Comparison of ENCODE assay signal across 8 cellular contexts in the genomic region with DNA sequence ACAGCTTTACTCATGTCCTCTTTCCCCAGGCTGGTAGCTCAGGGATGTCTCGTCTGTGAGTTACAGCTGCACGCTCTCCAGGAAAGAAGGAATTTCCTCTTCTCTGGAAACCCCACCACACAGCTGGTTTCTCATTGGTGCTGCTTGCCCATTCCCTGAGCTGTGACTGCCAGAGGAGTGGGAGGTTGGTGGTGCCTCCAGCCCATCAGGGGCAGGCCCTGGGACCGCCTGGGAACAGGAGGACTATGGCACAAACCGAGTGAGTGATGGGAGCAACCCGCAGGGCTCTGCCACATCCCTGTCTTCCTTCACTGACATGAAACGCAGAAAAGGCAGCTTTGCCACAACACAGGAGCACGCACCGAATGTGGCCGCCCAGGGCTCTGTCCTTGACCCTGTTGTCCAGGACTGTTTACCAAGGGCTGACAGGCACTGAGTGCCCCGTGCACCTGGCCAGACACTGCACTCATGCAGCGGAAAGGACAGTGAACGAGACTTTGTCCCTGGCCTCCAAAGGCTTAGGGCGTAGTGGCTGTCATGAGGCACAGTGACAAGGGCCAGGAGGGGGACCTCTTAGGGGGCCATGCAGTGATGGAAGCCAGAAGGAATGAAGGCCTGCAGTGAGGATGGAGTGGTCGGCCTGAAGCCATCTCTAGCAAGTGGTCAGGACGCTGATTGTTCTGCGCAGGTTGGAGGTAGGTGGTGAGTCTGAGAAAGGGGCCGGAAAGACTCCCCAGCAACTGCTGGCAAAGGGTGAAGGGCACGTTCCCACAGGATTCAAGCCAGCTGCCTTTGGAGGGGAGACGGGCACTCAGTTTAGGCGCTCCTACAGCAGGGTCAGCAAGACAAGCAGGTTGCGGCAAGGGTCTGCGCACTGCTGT. TPM values are rescaled to one million over a fixed set of nuclear protein-coding genes. Genes with fewer than 3 reads are reported as not detected.
DNase-seq lines count a peak whose midpoint lies in the region; ATAC-seq, FAIRE-seq and TF ChIP-seq lines count a peak whose summit lies in the region.

No MANE protein-coding gene starts in this region.

- H3K27ac ChIP-seq in kidney (ENCODE audit: low read depth in 2 of 2, low read length in 2 of 2), result no peak overlapping the region
- H3K27ac ChIP-seq in tibial artery, result peak overlapping the region in 1 of 2 donors; percentile 92

- peaks cover 13 to 23% of the 10 kb centered on the region in 2 donors for H3K4me1 ChIP-seq in kidney (ENCODE audit: control insufficient read depth in 1 of 2, insufficient read depth in 1 of 2, low read depth in 1 of 2, low read length in 2 of 2)
- H3K4me1 ChIP-seq in tibial artery, result peaks cover 0 to 46% (median 38%) of the 10 kb centered on the region in 4 donors

- H3K36me3 Mint-ChIP-seq in activated T-cell treated with anti-CD3 and anti-CD28 coated beads, Interleukin-2, amount 50 U/mL, for 72 hours (ENCODE audit: insufficient read depth in 2 of 2), result peaks cover 15 to 27% of the 10 kb centered on the region in 2 donors
- H3K36me3 Mint-ChIP-seq in activated T-helper 2 cell treated with anti-CD3 and anti-CD28 coated beads, Interferon-gamma antibody, Interleukin-2, Interleukin-4, amounts not matched to agents 10 μg/mL and 5 μg/mL and 100 μg/mL, durations not matched to agents 14 hours and 24 hours and 36 hours (ENCODE audit: low read depth), result peaks cover 72% of the 10 kb centered on the region

- intact Hi-C loops in activated T-helper 2 cell treated with anti-CD3 and anti-CD28 coated beads, Interferon-gamma antibody, Interleukin-2, Interleukin-4, amounts not matched to agents 10 μg/mL and 5 μg/mL and 100 μg/mL, durations not matched to agents 14 hours and 24 hours and 36 hours (cut with micrococcal nuclease), result loop anchor here (10.0 kb wide), 1 partner anchor 1154 kb away; a partner anchor contains a TSS
- intact Hi-C loops in kidney (cut with DNase I) (no loop called here), tibial artery (cut with DNase I; ENCODE audit: low total_unique reads) (loop anchor here (5.0 kb wide), 1 partner anchor 41 kb away; no protein-coding TSS in a partner anchor)

- H3K9me3 ChIP-seq in kidney (ENCODE audit: control insufficient read depth in 1 of 2, low read length in 2 of 2) (no peaks in the 10 kb centered on the region), tibial artery (no peaks in the 10 kb centered on the region)

- no peaks in the 10 kb centered on the region for H3K27me3 Mint-ChIP-seq in activated T-cell treated with anti-CD3 and anti-CD28 coated beads, Interleukin-2, amount 50 U/mL, for 72 hours (ENCODE audit: low read depth)
- no peaks in the 10 kb centered on the region for H3K27me3 Mint-ChIP-seq in activated T-helper 2 cell treated with anti-CD3 and anti-CD28 coated beads, Interferon-gamma antibody, Interleukin-2, Interleukin-4, amounts not matched to agents 10 μg/mL and 5 μg/mL and 100 μg/mL, durations not matched to agents 14 hours and 24 hours and 36 hours (ENCODE audit: low read depth)

- no peak for TF ChIP-seq CTCF in kidney (IDR thresholded peaks at IDR 0.05; ENCODE audit: borderline replicate concordance, extremely low read depth, insufficient read depth)
- no peak for TF ChIP-seq CTCF in tibial artery (IDR thresholded peaks at IDR 0.05)

- H3K9ac ChIP-seq in kidney (ENCODE audit: low read length in 2 of 2), result peak overlapping the region in 1 of 2 donors; percentile 93

- H3K27ac Mint-ChIP-seq in activated T-cell treated with anti-CD3 and anti-CD28 coated beads, Interleukin-2, amount 50 U/mL, for 72 hours, result peak overlapping the region; percentile 91
- peak overlapping the region; percentile 74 for H3K27ac Mint-ChIP-seq in activated T-helper 2 cell treated with anti-CD3 and anti-CD28 coated beads, Interferon-gamma antibody, Interleukin-2, Interleukin-4, amounts not matched to agents 10 μg/mL and 5 μg/mL and 100 μg/mL, durations not matched to agents 14 hours and 24 hours and 36 hours

- H3K36me3 ChIP-seq in kidney (ENCODE audit: control insufficient read depth in 1 of 2, insufficient read depth in 2 of 2, low read length in 2 of 2), result peaks cover 21 to 40% of the 10 kb centered on the region in 2 donors
- H3K36me3 ChIP-seq in tibial artery, result peaks cover 54 to 76% (median 65%) of the 10 kb centered on the region in 3 donors

- no peak for ATAC-seq in activated T-cell treated with anti-CD3 and anti-CD28 coated beads, Interleukin-2, amount 50 U/mL, for 72 hours (replicated peaks in 1 of 2)

- H3K27me3 ChIP-seq in tibial artery, result no peaks in the 10 kb centered on the region

- H3K4me3 ChIP-seq in kidney (ENCODE audit: low read length in 2 of 2) (peak overlapping the region; percentile 89 to 95), tibial artery (peak overlapping the region; percentile 85 to 96)

- FAIRE-seq in kidney (lab: Jason Lieb, UNC), result no peak

- H3K9me3 Mint-ChIP-seq in activated T-cell treated with anti-CD3 and anti-CD28 coated beads, Interleukin-2, amount 50 U/mL, for 72 hours, result no peaks in the 10 kb centered on the region
- no peaks in the 10 kb centered on the region for H3K9me3 Mint-ChIP-seq in activated T-helper 2 cell treated with anti-CD3 and anti-CD28 coated beads, Interferon-gamma antibody, Interleukin-2, Interleukin-4, amounts not matched to agents 10 μg/mL and 5 μg/mL and 100 μg/mL, durations not matched to agents 14 hours and 24 hours and 36 hours

- peaks cover 62% of the 10 kb centered on the region for H3K4me1 Mint-ChIP-seq in activated T-cell treated with anti-CD3 and anti-CD28 coated beads, Interleukin-2, amount 50 U/mL, for 72 hours (ENCODE audit: low read depth)
- H3K4me1 Mint-ChIP-seq in activated T-helper 2 cell treated with anti-CD3 and anti-CD28 coated beads, Interferon-gamma antibody, Interleukin-2, Interleukin-4, amounts not matched to agents 10 μg/mL and 5 μg/mL and 100 μg/mL, durations not matched to agents 14 hours and 24 hours and 36 hours (ENCODE audit: low read depth), result peaks cover 34% of the 10 kb centered on the region

- peak overlapping the region; percentile 92 to 97 for H3K4me3 Mint-ChIP-seq in activated T-cell treated with anti-CD3 and anti-CD28 coated beads, Interleukin-2, amount 50 U/mL, for 72 hours
- H3K4me3 Mint-ChIP-seq in activated T-helper 2 cell treated with anti-CD3 and anti-CD28 coated beads, Interferon-gamma antibody, Interleukin-2, Interleukin-4, amounts not matched to agents 10 μg/mL and 5 μg/mL and 100 μg/mL, durations not matched to agents 14 hours and 24 hours and 36 hours (ENCODE audit: low read depth), result peak overlapping the region; percentile 90

- no peak for DNase-seq in activated T-cell treated with anti-CD3 and anti-CD28 coated beads, Interleukin-2, amount 50 U/mL, for 72 hours
- DNase-seq in activated T-cell treated with anti-CD3 and anti-CD28 coated beads, Interleukin-2, amount 50 U/mL, for 48 hours, result no peak
- no peak for DNase-seq in activated T-helper 2 cell treated with anti-CD3 and anti-CD28 coated beads, Interferon-gamma antibody, Interleukin-2, Interleukin-4, amounts not matched to agents 10 μg/mL and 5 μg/mL and 100 μg/mL, durations not matched to agents 14 hours and 24 hours and 36 hours (ENCODE audit: low spot score)
- no peak for DNase-seq in kidney
- no peak for DNase-seq in tibial artery
- no peak for DNase-seq in globus pallidus (ENCODE audit: low spot score)
- DNase-seq in activated effector memory CD4-positive, alpha-beta T cell treated with Interleukin-2 at 50 U/mL for 16 hours, result no peak
- no peak for DNase-seq in mucosa of gallbladder (ENCODE audit: low spot score)

RNA-seq across cellular contexts. Expression of a gene that starts 1.7 kb away (rescaled TPM):
- total RNA-seq in activated T-cell treated with anti-CD3 and anti-CD28 coated beads, Interleukin-2, amount 50 U/mL, for 72 hours, result 100 to 1,000 TPM; 166 to 180 TPM
- 123 and 124 TPM in 2 replicates for total RNA-seq in activated T-helper 2 cell treated with anti-CD3 and anti-CD28 coated beads, Interferon-gamma antibody, Interleukin-2, Interleukin-4, amounts not matched to agents 10 μg/mL and 5 μg/mL and 100 μg/mL, durations not matched to agents 14 hours and 24 hours and 36 hours
- 199 TPM for total RNA-seq in kidney
- 72.0 TPM for polyA plus RNA-seq in kidney (ENCODE audit: insufficient read depth, low read depth, low replicate concordance)
- total RNA-seq in mucosa of gallbladder, result 194 TPM

RNA-seq across cellular contexts. Expression of a gene that starts 6.3 kb away (rescaled TPM):
- 10 to 100 TPM; 74.9 to 77.5 TPM for total RNA-seq in activated T-cell treated with anti-CD3 and anti-CD28 coated beads, Interleukin-2, amount 50 U/mL, for 72 hours
- total RNA-seq in activated T-helper 2 cell treated with anti-CD3 and anti-CD28 coated beads, Interferon-gamma antibody, Interleukin-2, Interleukin-4, amounts not matched to agents 10 μg/mL and 5 μg/mL and 100 μg/mL, durations not matched to agents 14 hours and 24 hours and 36 hours, result 143 and 154 TPM in 2 replicates
- total RNA-seq in kidney (103 TPM), mucosa of gallbladder (99.2 TPM)
- 221 TPM for polyA plus RNA-seq in kidney (ENCODE audit: insufficient read depth, low read depth, low replicate concordance)

RNA-seq across cellular contexts. Expression of a gene that starts 20.3 kb away (rescaled TPM):
- total RNA-seq in activated T-cell treated with anti-CD3 and anti-CD28 coated beads, Interleukin-2, amount 50 U/mL, for 72 hours, result under 1 TPM in 1 of 2 donors, not detected in 1; 0.17 TPM
- total RNA-seq in activated T-helper 2 cell treated with anti-CD3 and anti-CD28 coated beads, Interferon-gamma antibody, Interleukin-2, Interleukin-4, amounts not matched to agents 10 μg/mL and 5 μg/mL and 100 μg/mL, durations not matched to agents 14 hours and 24 hours and 36 hours, result not detected in 2 replicates
- total RNA-seq in kidney (5.2 TPM), mucosa of gallbladder (10.1 TPM)
- polyA plus RNA-seq in kidney (ENCODE audit: insufficient read depth, low read depth, low replicate concordance), result 7.1 TPM

RNA-seq across cellular contexts. Expression of a gene that starts 25.8 kb away (rescaled TPM):
- total RNA-seq in activated T-cell treated with anti-CD3 and anti-CD28 coated beads, Interleukin-2, amount 50 U/mL, for 72 hours, result 10 to 100 TPM; 92.4 to 97.7 TPM
- total RNA-seq in activated T-helper 2 cell treated with anti-CD3 and anti-CD28 coated beads, Interferon-gamma antibody, Interleukin-2, Interleukin-4, amounts not matched to agents 10 μg/mL and 5 μg/mL and 100 μg/mL, durations not matched to agents 14 hours and 24 hours and 36 hours, result 133 TPM in 2 replicates
- total RNA-seq in kidney (111 TPM), mucosa of gallbladder (135 TPM)
- polyA plus RNA-seq in kidney (ENCODE audit: insufficient read depth, low read depth, low replicate concordance), result 359 TPM

RNA-seq across cellular contexts. Expression of a gene that starts 34.7 kb away (rescaled TPM):
- total RNA-seq in activated T-cell treated with anti-CD3 and anti-CD28 coated beads, Interleukin-2, amount 50 U/mL, for 72 hours, result 1 to 10 TPM in 1 of 2 donors, under 1 TPM in 1; 0.94 to 1.4 TPM
- 4.0 and 4.7 TPM in 2 replicates for total RNA-seq in activated T-helper 2 cell treated with anti-CD3 and anti-CD28 coated beads, Interferon-gamma antibody, Interleukin-2, Interleukin-4, amounts not matched to agents 10 μg/mL and 5 μg/mL and 100 μg/mL, durations not matched to agents 14 hours and 24 hours and 36 hours
- total RNA-seq in kidney, result 116 TPM
- 103 TPM for polyA plus RNA-seq in kidney (ENCODE audit: insufficient read depth, low read depth, low replicate concordance)
- total RNA-seq in mucosa of gallbladder, result 122 TPM
